In the genomic region with DNA sequence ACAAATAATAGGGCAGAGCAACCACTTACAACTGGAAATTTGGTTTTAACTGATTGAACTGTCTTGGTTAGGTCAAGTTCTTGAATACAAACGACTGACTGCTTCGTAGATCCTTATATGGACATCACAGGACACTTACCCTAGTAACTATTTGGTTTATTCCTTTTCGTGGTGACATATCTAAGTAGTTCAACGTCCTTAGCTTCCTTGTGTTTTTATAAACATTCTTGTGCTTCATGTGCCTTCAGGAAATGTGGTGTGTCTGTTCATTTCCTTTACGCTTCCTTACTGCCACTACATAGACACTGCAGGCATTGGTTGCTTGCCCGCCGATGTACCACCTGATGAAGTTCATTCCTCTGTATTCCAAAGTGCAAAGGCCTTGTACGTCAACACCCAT, we compare ENCODE assay signal across 3 cellular contexts.
TF ChIP-seq lines count a peak whose summit lies in the region.

No MANE protein-coding gene starts in this region.

TF ChIP-seq in liver, 16 proteins besides CTCF, POLR2A, EP300 and RAD21:
- TF ChIP-seq, protein P1, sequence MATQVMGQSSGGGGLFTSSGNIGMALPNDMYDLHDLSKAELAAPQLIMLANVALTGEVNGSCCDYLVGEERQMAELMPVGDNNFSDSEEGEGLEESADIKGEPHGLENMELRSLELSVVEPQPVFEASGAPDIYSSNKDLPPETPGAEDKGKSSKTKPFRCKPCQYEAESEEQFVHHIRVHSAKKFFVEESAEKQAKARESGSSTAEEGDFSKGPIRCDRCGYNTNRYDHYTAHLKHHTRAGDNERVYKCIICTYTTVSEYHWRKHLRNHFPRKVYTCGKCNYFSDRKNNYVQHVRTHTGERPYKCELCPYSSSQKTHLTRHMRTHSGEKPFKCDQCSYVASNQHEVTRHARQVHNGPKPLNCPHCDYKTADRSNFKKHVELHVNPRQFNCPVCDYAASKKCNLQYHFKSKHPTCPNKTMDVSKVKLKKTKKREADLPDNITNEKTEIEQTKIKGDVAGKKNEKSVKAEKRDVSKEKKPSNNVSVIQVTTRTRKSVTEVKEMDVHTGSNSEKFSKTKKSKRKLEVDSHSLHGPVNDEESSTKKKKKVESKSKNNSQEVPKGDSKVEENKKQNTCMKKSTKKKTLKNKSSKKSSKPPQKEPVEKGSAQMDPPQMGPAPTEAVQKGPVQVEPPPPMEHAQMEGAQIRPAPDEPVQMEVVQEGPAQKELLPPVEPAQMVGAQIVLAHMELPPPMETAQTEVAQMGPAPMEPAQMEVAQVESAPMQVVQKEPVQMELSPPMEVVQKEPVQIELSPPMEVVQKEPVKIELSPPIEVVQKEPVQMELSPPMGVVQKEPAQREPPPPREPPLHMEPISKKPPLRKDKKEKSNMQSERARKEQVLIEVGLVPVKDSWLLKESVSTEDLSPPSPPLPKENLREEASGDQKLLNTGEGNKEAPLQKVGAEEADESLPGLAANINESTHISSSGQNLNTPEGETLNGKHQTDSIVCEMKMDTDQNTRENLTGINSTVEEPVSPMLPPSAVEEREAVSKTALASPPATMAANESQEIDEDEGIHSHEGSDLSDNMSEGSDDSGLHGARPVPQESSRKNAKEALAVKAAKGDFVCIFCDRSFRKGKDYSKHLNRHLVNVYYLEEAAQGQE (IDR thresholded peaks at IDR 0.05): no peak
- TF ChIP-seq EGR1 (IDR thresholded peaks at IDR 0.05; ENCODE audit: low read depth in 2 of 2) (no peak), FOXA2 (IDR thresholded peaks at IDR 0.05) (no peak), SP1 (IDR thresholded peaks at IDR 0.05) (peak; percentile 47), JUND (IDR thresholded peaks at IDR 0.05) (no peak), ATF3 (IDR thresholded peaks at IDR 0.05) (no peak), FOXA1 (IDR thresholded peaks at IDR 0.05) (no peak), MAX (IDR thresholded peaks at IDR 0.05) (no peak), NR2F2 (IDR thresholded peaks at IDR 0.05) (peak; percentile 67), HNF4A (conservative IDR thresholded peaks at IDR 0.05) (no peak), HNF4G (IDR thresholded peaks at IDR 0.05) (no peak), TAF1 (conservative IDR thresholded peaks at IDR 0.05) (peak; percentile 32), YY1 (IDR thresholded peaks at IDR 0.05) (no peak), RXRA (IDR thresholded peaks at IDR 0.05) (peak; percentile 55 to 60), GABPA (IDR thresholded peaks at IDR 0.05 in 1 of 2, conservative IDR thresholded peaks at IDR 0.05 in 1 of 2) (no peak)
- TF ChIP-seq, protein P2, sequence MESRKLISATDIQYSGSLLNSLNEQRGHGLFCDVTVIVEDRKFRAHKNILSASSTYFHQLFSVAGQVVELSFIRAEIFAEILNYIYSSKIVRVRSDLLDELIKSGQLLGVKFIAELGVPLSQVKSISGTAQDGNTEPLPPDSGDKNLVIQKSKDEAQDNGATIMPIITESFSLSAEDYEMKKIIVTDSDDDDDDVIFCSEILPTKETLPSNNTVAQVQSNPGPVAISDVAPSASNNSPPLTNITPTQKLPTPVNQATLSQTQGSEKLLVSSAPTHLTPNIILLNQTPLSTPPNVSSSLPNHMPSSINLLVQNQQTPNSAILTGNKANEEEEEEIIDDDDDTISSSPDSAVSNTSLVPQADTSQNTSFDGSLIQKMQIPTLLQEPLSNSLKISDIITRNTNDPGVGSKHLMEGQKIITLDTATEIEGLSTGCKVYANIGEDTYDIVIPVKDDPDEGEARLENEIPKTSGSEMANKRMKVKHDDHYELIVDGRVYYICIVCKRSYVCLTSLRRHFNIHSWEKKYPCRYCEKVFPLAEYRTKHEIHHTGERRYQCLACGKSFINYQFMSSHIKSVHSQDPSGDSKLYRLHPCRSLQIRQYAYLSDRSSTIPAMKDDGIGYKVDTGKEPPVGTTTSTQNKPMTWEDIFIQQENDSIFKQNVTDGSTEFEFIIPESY (IDR thresholded peaks at IDR 0.05): no peak

TF ChIP-seq in HepG2, 621 proteins besides CTCF, POLR2A, EP300 and RAD21:
- TF ChIP-seq TEAD2 (CRISPR knock-in tag; IDR thresholded peaks at IDR 0.05) (no peak), TMF1 (CRISPR knock-in tag; IDR thresholded peaks at IDR 0.05; ENCODE audit: low read depth) (no peak), ZSCAN9 (CRISPR knock-in tag; IDR thresholded peaks at IDR 0.05; ENCODE audit: borderline replicate concordance) (no peak), ZNF546 (CRISPR knock-in tag; conservative IDR thresholded peaks at IDR 0.05) (no peak), SRSF4 (IDR thresholded peaks at IDR 0.05; ENCODE audit: low read depth, low read length, poor library complexity, severe bottlenecking) (no peak), AKNA (CRISPR knock-in tag; IDR thresholded peaks at IDR 0.05; ENCODE audit: borderline replicate concordance) (no peak), XBP1 (CRISPR knock-in tag; IDR thresholded peaks at IDR 0.05) (no peak), ZNF776 (CRISPR knock-in tag; IDR thresholded peaks at IDR 0.05) (no peak), ZNF512 (CRISPR knock-in tag; IDR thresholded peaks at IDR 0.05) (no peak)
- TF ChIP-seq, protein P3, sequence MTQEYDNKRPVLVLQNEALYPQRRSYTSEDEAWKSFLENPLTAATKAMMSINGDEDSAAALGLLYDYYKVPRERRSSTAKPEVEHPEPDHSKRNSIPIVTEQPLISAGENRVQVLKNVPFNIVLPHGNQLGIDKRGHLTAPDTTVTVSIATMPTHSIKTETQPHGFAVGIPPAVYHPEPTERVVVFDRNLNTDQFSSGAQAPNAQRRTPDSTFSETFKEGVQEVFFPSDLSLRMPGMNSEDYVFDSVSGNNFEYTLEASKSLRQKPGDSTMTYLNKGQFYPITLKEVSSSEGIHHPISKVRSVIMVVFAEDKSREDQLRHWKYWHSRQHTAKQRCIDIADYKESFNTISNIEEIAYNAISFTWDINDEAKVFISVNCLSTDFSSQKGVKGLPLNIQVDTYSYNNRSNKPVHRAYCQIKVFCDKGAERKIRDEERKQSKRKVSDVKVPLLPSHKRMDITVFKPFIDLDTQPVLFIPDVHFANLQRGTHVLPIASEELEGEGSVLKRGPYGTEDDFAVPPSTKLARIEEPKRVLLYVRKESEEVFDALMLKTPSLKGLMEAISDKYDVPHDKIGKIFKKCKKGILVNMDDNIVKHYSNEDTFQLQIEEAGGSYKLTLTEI (CRISPR knock-in tag; conservative IDR thresholded peaks at IDR 0.05): no peak

TF ChIP-seq in WTC11, 78 proteins besides CTCF, POLR2A, EP300 and RAD21:
- TF ChIP-seq NR2C2 (CRISPR knock-in tag; IDR thresholded peaks at IDR 0.05): no peak
- no peak for TF ChIP-seq NFATC4 (CRISPR knock-in tag; IDR thresholded peaks at IDR 0.05)
- TF ChIP-seq ERG (CRISPR knock-in tag; IDR thresholded peaks at IDR 0.05): no peak
- TF ChIP-seq, protein P4, sequence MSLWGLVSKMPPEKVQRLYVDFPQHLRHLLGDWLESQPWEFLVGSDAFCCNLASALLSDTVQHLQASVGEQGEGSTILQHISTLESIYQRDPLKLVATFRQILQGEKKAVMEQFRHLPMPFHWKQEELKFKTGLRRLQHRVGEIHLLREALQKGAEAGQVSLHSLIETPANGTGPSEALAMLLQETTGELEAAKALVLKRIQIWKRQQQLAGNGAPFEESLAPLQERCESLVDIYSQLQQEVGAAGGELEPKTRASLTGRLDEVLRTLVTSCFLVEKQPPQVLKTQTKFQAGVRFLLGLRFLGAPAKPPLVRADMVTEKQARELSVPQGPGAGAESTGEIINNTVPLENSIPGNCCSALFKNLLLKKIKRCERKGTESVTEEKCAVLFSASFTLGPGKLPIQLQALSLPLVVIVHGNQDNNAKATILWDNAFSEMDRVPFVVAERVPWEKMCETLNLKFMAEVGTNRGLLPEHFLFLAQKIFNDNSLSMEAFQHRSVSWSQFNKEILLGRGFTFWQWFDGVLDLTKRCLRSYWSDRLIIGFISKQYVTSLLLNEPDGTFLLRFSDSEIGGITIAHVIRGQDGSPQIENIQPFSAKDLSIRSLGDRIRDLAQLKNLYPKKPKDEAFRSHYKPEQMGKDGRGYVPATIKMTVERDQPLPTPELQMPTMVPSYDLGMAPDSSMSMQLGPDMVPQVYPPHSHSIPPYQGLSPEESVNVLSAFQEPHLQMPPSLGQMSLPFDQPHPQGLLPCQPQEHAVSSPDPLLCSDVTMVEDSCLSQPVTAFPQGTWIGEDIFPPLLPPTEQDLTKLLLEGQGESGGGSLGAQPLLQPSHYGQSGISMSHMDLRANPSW (CRISPR knock-in tag; conservative IDR thresholded peaks at IDR 0.05; ENCODE audit: low read depth): no peak
- TF ChIP-seq CREB1 (CRISPR knock-in tag; IDR thresholded peaks at IDR 0.05): no peak
- no peak for TF ChIP-seq ZNF423 (CRISPR knock-in tag; IDR thresholded peaks at IDR 0.05)
